ENCODE assay signal across 1 cellular context in genomic region chr14:68728342-68729106, GRCh38.
TF ChIP-seq lines count a peak whose summit lies in the region.

No MANE protein-coding gene starts in this region.

TF ChIP-seq in HepG2, 621 proteins besides CTCF, POLR2A, EP300 and RAD21 (continued from another document and continues in another):
- no peak for TF ChIP-seq ZNF75D (CRISPR knock-in tag; IDR thresholded peaks at IDR 0.05; ENCODE audit: borderline replicate concordance)
- TF ChIP-seq ATRX (CRISPR knock-in tag; IDR thresholded peaks at IDR 0.05; ENCODE audit: borderline replicate concordance) = no peak
- peak; percentile 91 for TF ChIP-seq ARID5B (CRISPR knock-in tag; IDR thresholded peaks at IDR 0.05)
- TF ChIP-seq ZC3H4 (CRISPR knock-in tag; IDR thresholded peaks at IDR 0.05; ENCODE audit: borderline replicate concordance) = no peak
- no peak for TF ChIP-seq PLSCR1 (CRISPR knock-in tag; IDR thresholded peaks at IDR 0.05; ENCODE audit: borderline replicate concordance)
- no peak for TF ChIP-seq ZNF484 (CRISPR knock-in tag; IDR thresholded peaks at IDR 0.05; ENCODE audit: borderline replicate concordance, low read depth)
- no peak for TF ChIP-seq ZNF883 (CRISPR knock-in tag; IDR thresholded peaks at IDR 0.05; ENCODE audit: not compliant biosample characterization)
- no peak for TF ChIP-seq ZNF639 (CRISPR knock-in tag; conservative IDR thresholded peaks at IDR 0.05)
- 0 out of 2 replicates have a peak, but pooled peaks have one; percentile 22 for TF ChIP-seq TARDBP (CRISPR knock-in tag; IDR thresholded peaks at IDR 0.05)
- no peak for TF ChIP-seq ZNF407 (CRISPR knock-in tag; IDR thresholded peaks at IDR 0.05; ENCODE audit: not compliant biosample characterization)
- TF ChIP-seq ELF1 (CRISPR knock-in tag; IDR thresholded peaks at IDR 0.05) = peak; percentile 21; the same call in 1 of the 2 replicates
- TF ChIP-seq SALL2 (CRISPR knock-in tag; IDR thresholded peaks at IDR 0.05) = no peak
- no peak for TF ChIP-seq NFIB (CRISPR knock-in tag; IDR thresholded peaks at IDR 0.05; ENCODE audit: borderline replicate concordance)
- 0 out of 2 replicates have a peak, but pooled peaks have one; percentile 51 for TF ChIP-seq JUND (CRISPR knock-in tag; IDR thresholded peaks at IDR 0.05)
- peak; percentile 8; the same call in 1 of the 2 replicates for TF ChIP-seq SMC3 (IDR thresholded peaks at IDR 0.05; ENCODE audit: low read length)
- TF ChIP-seq GATAD1 (CRISPR knock-in tag; IDR thresholded peaks at IDR 0.05) = no peak
- TF ChIP-seq ZNF740 (CRISPR knock-in tag; IDR thresholded peaks at IDR 0.05) = no peak
- peak; percentile 24 for TF ChIP-seq PHF5A (CRISPR knock-in tag; IDR thresholded peaks at IDR 0.05; ENCODE audit: low read depth, unreplicated experiment)
- no peak for TF ChIP-seq ZNF30 (CRISPR knock-in tag; IDR thresholded peaks at IDR 0.05)
- TF ChIP-seq SIX4 (CRISPR knock-in tag; IDR thresholded peaks at IDR 0.05) = no peak
- no peak for TF ChIP-seq ZNF318 (CRISPR knock-in tag; IDR thresholded peaks at IDR 0.05)
- TF ChIP-seq MTF2 (CRISPR knock-in tag; IDR thresholded peaks at IDR 0.05; ENCODE audit: borderline replicate concordance) = no peak
- TF ChIP-seq NKX3-1 (CRISPR knock-in tag; IDR thresholded peaks at IDR 0.05) = no peak
- 0 out of 2 replicates have a peak, but pooled peaks have one; percentile 15 for TF ChIP-seq ZFP82 (CRISPR knock-in tag; IDR thresholded peaks at IDR 0.05; ENCODE audit: borderline replicate concordance)
- no peak for TF ChIP-seq PHB2 (IDR thresholded peaks at IDR 0.05; ENCODE audit: partially characterized antibody)
- TF ChIP-seq BCLAF1 (IDR thresholded peaks at IDR 0.05) = no peak
